In the genomic region with DNA sequence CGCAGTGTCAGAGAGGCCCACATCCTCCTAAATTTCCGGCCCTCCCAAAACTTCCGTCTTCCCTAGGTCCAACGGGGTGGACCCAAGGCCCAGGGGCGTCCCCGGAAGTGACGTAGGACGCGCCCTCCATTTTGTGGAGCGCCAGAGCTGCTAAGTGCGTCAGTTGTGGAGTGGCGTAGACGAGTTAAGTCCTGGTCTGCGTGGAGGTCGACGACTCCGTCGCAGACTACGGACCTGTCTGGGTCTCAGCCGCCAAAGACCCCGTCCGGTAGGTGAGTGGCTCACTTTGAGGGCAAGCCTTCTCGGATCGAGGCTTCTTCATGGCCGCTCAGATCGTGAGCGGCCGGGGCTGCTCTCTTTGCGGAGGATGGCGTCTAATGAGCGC, we compare ENCODE assay signal across 8 cellular contexts. TPM values are rescaled to one million over a fixed set of nuclear protein-coding genes. Genes with fewer than 3 reads are reported as not detected.
DNase-seq lines count a peak whose midpoint lies in the region; ATAC-seq and TF ChIP-seq lines count a peak whose summit lies in the region.

A gene (plus strand): TSS at position 159 of the 385 bp plus-strand sequence. CDS start 1,015 bp downstream, outside the sequence.

- in situ Hi-C loops in ACHN (cut with HindIII; ENCODE audit: low pct_ligation_motif_present, low pct_unique_long_range_greater_than_20kb, low sequenced_read_pairs), result no loop called here
- in situ Hi-C loops in mammary epithelial cell (cut with MboI; ENCODE audit: low sequenced_read_pairs in 2 of 2), result no loop called here

- CTCF ChIA-PET in mammary epithelial cell (lab: Charles Lee; ENCODE audit: low non-redundant PET), result no interaction called here

- H3K79me2 ChIP-seq in mammary epithelial cell (ENCODE audit: insufficient read depth, low read length), result peaks cover 46% of the 10 kb centered on the region

- H3K4me1 ChIP-seq in mammary epithelial cell (ENCODE audit: insufficient read depth, low read length) (peaks cover 17% of the 10 kb centered on the region), iPS-20b (ENCODE audit: insufficient read depth, low read length) (no peaks in the 10 kb centered on the region)

- no peaks in the 10 kb centered on the region for H3K27me3 ChIP-seq in WERI-Rb-1 (ENCODE audit: insufficient read depth, low read depth, severe bottlenecking)
- H3K27me3 ChIP-seq in mammary epithelial cell (ENCODE audit: insufficient read depth, low read length), result no peaks in the 10 kb centered on the region
- no peaks in the 10 kb centered on the region for H3K27me3 ChIP-seq in iPS-20b (ENCODE audit: insufficient read depth, low read length)

- ATAC-seq in GM18873 (IDR thresholded peaks at IDR 0.05; ENCODE audit: low FRiP score, unreplicated experiment) (peak; percentile 77), HG03139 (IDR thresholded peaks at IDR 0.05; ENCODE audit: unreplicated experiment) (peak; percentile 76)

- peak within 1 kb of the TSS; percentile 98 for H3K4me3 ChIP-seq in WERI-Rb-1 (ENCODE audit: low read depth, low read length)
- H3K4me3 ChIP-seq in mammary epithelial cell (replicated peaks in 1 of 3; ENCODE audit: insufficient read depth in 1 of 3, low read depth in 2 of 3, low read length in 3 of 3), result peak within 1 kb of the TSS; percentile 87 to 96 (median 90)
- peak within 1 kb of the TSS; percentile 86 for H3K4me3 ChIP-seq in iPS-20b (ENCODE audit: low read length)
- H3K4me3 ChIP-seq in skin epidermis, result peak within 1 kb of the TSS; percentile 76 to 98 (median 94)

- H2AFZ ChIP-seq in mammary epithelial cell (ENCODE audit: low read depth, low read length), result peak within 1 kb of the TSS; percentile 89

- TF ChIP-seq CTCF in WERI-Rb-1 (IDR thresholded peaks at IDR 0.05; ENCODE audit: low read depth, low read length) (no peak), mammary epithelial cell (conservative IDR thresholded peaks at IDR 0.05 in 1 of 2, IDR thresholded peaks at IDR 0.05 in 1 of 2; ENCODE audit: extremely low read depth in 1 of 2, insufficient read depth in 1 of 2, low read depth in 1 of 2, low read length in 2 of 2) (no peak)

- peak; percentile 94 for DNase-seq in ACHN
- peak; percentile 97 for DNase-seq in NCI-H2227 (lab: John Stamatoyannopoulos, UW; ENCODE audit: unreplicated experiment)
- DNase-seq in WERI-Rb-1, result peak; percentile 93
- DNase-seq in mammary epithelial cell, result peak; percentile 94

- H3K9me3 ChIP-seq in WERI-Rb-1 (ENCODE audit: severe bottlenecking) (no peaks in the 10 kb centered on the region), mammary epithelial cell (replicated peaks; ENCODE audit: insufficient read depth, low read length) (no peaks in the 10 kb centered on the region), iPS-20b (ENCODE audit: insufficient read depth, low read depth, low read length) (no peaks in the 10 kb centered on the region; the same call in 1 of the 2 replicates)

- peak within 1 kb of the TSS; percentile 99 for H3K27ac ChIP-seq in WERI-Rb-1
- peak within 1 kb of the TSS; percentile 98 for H3K27ac ChIP-seq in mammary epithelial cell (ENCODE audit: insufficient read depth, low read depth, low read length)
- H3K27ac ChIP-seq in iPS-20b (ENCODE audit: low read length), result peak within 1 kb of the TSS; percentile 99
- peak within 1 kb of the TSS; percentile 96 to 100 (median 99) for H3K27ac ChIP-seq in skin epidermis

- intact Hi-C loops in mammary epithelial cell (cut with micrococcal nuclease), result loop anchor here (2.0 kb wide), 1 partner anchor 26 kb away; no protein-coding TSS in a partner anchor

- H3K36me3 ChIP-seq in WERI-Rb-1 (peaks cover 50% of the 10 kb centered on the region), mammary epithelial cell (ENCODE audit: insufficient read depth, low read length) (peaks cover 36% of the 10 kb centered on the region), iPS-20b (ENCODE audit: insufficient read depth, low read depth, low read length) (peaks cover 46% of the 10 kb centered on the region)

- peaks cover 6% of the 10 kb centered on the region for H4K20me1 ChIP-seq in mammary epithelial cell (ENCODE audit: insufficient read depth, low read length)

- dilution Hi-C loops in mammary epithelial cell (cut with HindIII; ENCODE audit: low sequenced_read_pairs), result no loop called here

- WGBS in mammary epithelial cell (ENCODE audit: low coverage, missing lambda C conversion rate), result under 1% methylated on average over 25 of the region's 31 CpGs

- BruUV-seq in mammary epithelial cell (replicated peaks; lab: Mats Ljungman, UMichigan), result no TSS peak

- peak within 1 kb of the TSS; percentile 91 for H3K4me2 ChIP-seq in mammary epithelial cell (ENCODE audit: insufficient read depth, low read depth, low read length)

- H3K9ac ChIP-seq in mammary epithelial cell (ENCODE audit: insufficient read depth, low read length) (peak within 1 kb of the TSS; percentile 95), iPS-20b (ENCODE audit: low read depth, low read length) (peak within 1 kb of the TSS; percentile 100)

RNA-seq across cellular contexts. Expression of the gene that starts here (rescaled TPM):
- 100 to 1,000 TPM; 125 to 257 TPM for total RNA-seq in mammary epithelial cell
- polyA plus RNA-seq in mammary epithelial cell, result 148 TPM
- polyA minus RNA-seq in mammary epithelial cell, result 159 TPM

Comparison
In these comparisons a context has a peak if more than half of its experiments do, and no peak if none do; other contexts are left out.
1. Peak in every context shown above with its lines: DNase-seq, ATAC-seq, H3K4me3 ChIP-seq and H3K27ac ChIP-seq.